ENCODE assay signal across 9 cellular contexts in the genomic region with DNA sequence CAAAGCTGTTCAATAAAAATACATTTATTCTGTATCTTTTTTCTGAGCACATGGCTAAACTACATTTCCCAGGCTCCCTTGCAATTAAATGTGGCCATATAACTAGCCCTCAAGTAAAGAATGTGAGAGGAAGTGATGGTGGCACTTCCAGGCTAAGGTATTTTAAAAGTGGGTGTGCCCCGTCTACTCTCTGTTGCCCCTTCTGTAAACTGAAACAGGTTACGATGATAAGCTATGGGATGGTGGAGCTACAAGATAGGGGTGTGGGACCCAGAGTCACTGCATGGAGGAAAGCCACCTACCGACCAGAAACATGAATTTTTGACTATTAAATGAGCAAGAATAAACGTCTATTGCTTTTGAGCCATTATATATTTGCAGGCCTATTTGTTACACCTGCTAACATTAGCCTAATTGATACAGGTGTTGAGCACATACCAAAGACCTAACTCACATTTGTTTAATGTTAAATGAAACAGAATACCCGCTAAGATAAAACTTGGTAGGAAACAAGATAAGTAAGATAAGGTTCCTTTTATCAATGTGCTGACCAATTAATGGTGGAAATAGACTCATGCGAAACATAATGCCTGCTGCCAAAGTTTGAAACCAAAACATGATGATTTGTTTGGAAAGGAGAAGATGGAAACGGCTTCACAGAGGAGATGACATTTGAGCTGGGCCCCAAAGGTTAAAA. TPM values are rescaled to one million over a fixed set of nuclear protein-coding genes. Genes with fewer than 3 reads are reported as not detected.
DNase-seq lines count a peak whose midpoint lies in the region; ATAC-seq, FAIRE-seq and TF ChIP-seq lines count a peak whose summit lies in the region.
"Had no signal": no experiment of that assay in that cellular context is flagged by ENCODE, and none has a peak within 500 bp of the region (broad histone marks: within the 10 kb centered on the region; RNA-seq: fewer than 3 reads in every experiment).

No MANE protein-coding gene starts in this region.

- BruUV-seq in K562 (replicated peaks; lab: Mats Ljungman, UMichigan): TSS peak; percentile 29

- TF ChIP-seq RAD21 in K562 (CRISPR knock-in tag; conservative IDR thresholded peaks at IDR 0.05 in 1 of 2, IDR thresholded peaks at IDR 0.05 in 1 of 2) (peak in 1 of 2 experiments; percentile 36; a peak in 2 of 4 replicates), neural cell (conservative IDR thresholded peaks at IDR 0.05) (no peak)

- in situ Hi-C loops in K562 (cut with MboI): no loop called here

- 0 out of 2 replicates have a peak, but pooled peaks cover 2% of the 10 kb centered on the region for H4K20me1 ChIP-seq in K562 (replicated peaks; ENCODE audit: control insufficient read depth, insufficient read depth, low read length)
- H4K20me1 ChIP-seq in neural cell (ENCODE audit: insufficient read depth): peaks cover 9% of the 10 kb centered on the region

- H3K9ac ChIP-seq in K562 (ENCODE audit: insufficient read depth in 1 of 2, low read depth in 2 of 2, low read length in 2 of 2): no peak overlapping the region
- H3K9ac ChIP-seq in neural cell (ENCODE audit: low read length): no peak overlapping the region

- intact Hi-C loops in K562 (cut with micrococcal nuclease): loop anchor here (5.0 kb wide), 3 partner anchors 68 to 172 kb away; no protein-coding TSS in a partner anchor

- ATAC-seq in K562: no peak

- H3K79me2 ChIP-seq in K562 (ENCODE audit: control insufficient read depth, insufficient read depth, low read length) (no peaks in the 10 kb centered on the region), neural cell (replicated peaks; ENCODE audit: insufficient read depth, low read length) (peaks cover 68% of the 10 kb centered on the region)

- peak overlapping the region; percentile 43 for H3K4me2 ChIP-seq in K562 (ENCODE audit: insufficient read depth, low read length)
- peak overlapping the region; percentile 87 for H3K4me2 ChIP-seq in neural cell (ENCODE audit: low read length)

- H3K9me2 ChIP-seq in neural cell (ENCODE audit: insufficient read depth, low read length): no peaks in the 10 kb centered on the region

- peak; percentile 29 for FAIRE-seq in K562 (lab: Jason Lieb, UNC)

- 12% methylated on average over 7 of the region's 7 CpGs for WGBS in K562 (ENCODE audit: insufficient coverage, low coverage, missing lambda C conversion rate)

- H3K27me3 ChIP-seq in K562 (ENCODE audit: control insufficient read depth in 2 of 2, insufficient read depth in 2 of 2, low read length in 2 of 2) (peaks cover 6 to 9% of the 10 kb centered on the region in 2 experiments; a peak in 4 of 5 replicates), neural cell (ENCODE audit: insufficient read depth, low read depth, low read length) (no peaks in the 10 kb centered on the region)

- TF ChIP-seq EP300 in K562 (IDR thresholded peaks at IDR 0.05; ENCODE audit: low read length) (no peak), neural cell (conservative IDR thresholded peaks at IDR 0.05; ENCODE audit: poor library complexity, severe bottlenecking) (no peak)

- no peaks in the 10 kb centered on the region for H3K9me1 ChIP-seq in K562 (ENCODE audit: control insufficient read depth, insufficient read depth, low read length)

- H3K36me3 ChIP-seq in K562 (ENCODE audit: control insufficient read depth, insufficient read depth, low read length) (no peaks in the 10 kb centered on the region), neural cell (ENCODE audit: insufficient read depth, low read length) (no peaks in the 10 kb centered on the region)

- CTCF ChIA-PET in K562 (lab: Yijun Ruan, JAX; ENCODE audit: low intra/inter-chr PET ratio): no interaction called here

- TF ChIP-seq CTCF in GM12864 (IDR thresholded peaks at IDR 0.05; ENCODE audit: low read depth, low read length, missing control alignments) (peak; percentile 26), NB4 (IDR thresholded peaks at IDR 0.05; ENCODE audit: low read depth, low read length) (no peak), K562 (IDR thresholded peaks at IDR 0.05 in 2 of 3, conservative IDR thresholded peaks at IDR 0.05 in 1 of 3; ENCODE audit: insufficient read depth in 2 of 3, low read depth in 1 of 3, low read length in 3 of 3) (peak; percentile 20 to 35 (median 25); a peak in 2 of 6 replicates), neural cell (IDR thresholded peaks at IDR 0.05; ENCODE audit: poor library complexity, severe bottlenecking) (no peak)

- peaks cover 6% of the 10 kb centered on the region for H3F3A ChIP-seq in neural cell (ENCODE audit: insufficient read depth, low read length, poor library complexity, severe bottlenecking)

- H3K9me3 ChIP-seq in K562 (replicated peaks; ENCODE audit: control insufficient read depth, insufficient read depth, low read depth, low read length) (no peaks in the 10 kb centered on the region), neural cell (ENCODE audit: low read length) (no peaks in the 10 kb centered on the region)

- DNase-seq in GM12864 (ENCODE audit: low read depth): no peak
- peak; percentile 15 for DNase-seq in NB4 (ENCODE audit: low read depth)
- DNase-seq in K562 (ENCODE audit: extremely low read depth in 1 of 4, low spot score in 3 of 4): peak; percentile 42 to 55 (median 52)
- DNase-seq in GM19240 (ENCODE audit: insufficient read length, low spot score): no peak
- no peak for DNase-seq in glomerular visceral epithelial cell (ENCODE audit: extremely low spot score)
- DNase-seq in hippocampal formation (lab: John Stamatoyannopoulos, UW): no peak
- DNase-seq in retina: no peak
- DNase-seq: H7 had no signal

- H3K4me3 ChIP-seq in GM12864 (ENCODE audit: low read depth, low read length) (no peak overlapping the region), NB4 (ENCODE audit: low read depth, low read length) (no peak overlapping the region), K562 (no peak overlapping the region), neural cell (ENCODE audit: low read length) (peak overlapping the region; percentile 85)

- POLR2A ChIA-PET in K562 (lab: Yijun Ruan, JAX): interaction anchor here (0.6 kb wide), 2 partner anchors 9 to 39 kb away, joined by 3 read pairs; no protein-coding TSS in a partner anchor

- H2AFZ ChIP-seq in K562 (ENCODE audit: low read depth, low read length): peak overlapping the region; percentile 59; the same call in 1 of the 2 replicates
- no peak overlapping the region for H2AFZ ChIP-seq in neural cell (ENCODE audit: low read depth, low read length)

- no peak for TF ChIP-seq POLR2A in NB4 (IDR thresholded peaks at IDR 0.05; ENCODE audit: extremely low read depth, insufficient read length)
- TF ChIP-seq POLR2A in K562 (conservative IDR thresholded peaks at IDR 0.05): no peak

- peaks cover 20 to 30% of the 10 kb centered on the region in 2 experiments for H3K4me1 ChIP-seq in K562 (replicated peaks in 1 of 2; ENCODE audit: control insufficient read depth in 2 of 2, insufficient read depth in 2 of 2, low read length in 2 of 2)

- H3K27ac ChIP-seq in K562 (ENCODE audit: extremely low read depth, low read depth, low read length): no peak overlapping the region
- no peak overlapping the region for H3K27ac ChIP-seq in neural cell (ENCODE audit: low read length)

TF ChIP-seq in K562, 482 proteins besides CTCF, POLR2A, EP300 and RAD21 (continues in another document):
- TF ChIP-seq POLR2B (IDR thresholded peaks at IDR 0.05; ENCODE audit: low read depth, partially characterized antibody) (no peak), ZNF217 (CRISPR knock-in tag; IDR thresholded peaks at IDR 0.05) (no peak), YY1 (IDR thresholded peaks at IDR 0.05; ENCODE audit: borderline replicate concordance in 1 of 3, control insufficient read depth in 1 of 3, extremely low read depth in 1 of 3, insufficient read depth in 3 of 3, insufficient read length in 1 of 3, insufficient replicate concordance in 2 of 3, low read depth in 1 of 3, low read length in 2 of 3) (peak in 1 of 3 experiments; percentile 32), ELF4 (CRISPR knock-in tag; IDR thresholded peaks at IDR 0.05) (no peak)

TF ChIP-seq in neural cell, 6 proteins besides CTCF, POLR2A, EP300 and RAD21 (continues in another document):
- no peak for TF ChIP-seq POLR2AphosphoS5 (IDR thresholded peaks at IDR 0.05)

RNA-seq across cellular contexts. Expression of a gene that starts 3.0 kb away (rescaled TPM):
- total RNA-seq in K562 (2011; cell fraction: chromatin; rRNA removed; ENCODE audit: low replicate concordance): 20.4 and 46.1 TPM in 2 replicates
- 7.3 and 8.3 TPM in 2 replicates for total RNA-seq in K562 (2011; cell fraction: nucleolus; rRNA removed)
- total RNA-seq in K562 (2011; cell fraction: nucleoplasm; rRNA removed): 14.1 and 17.6 TPM in 2 replicates
- total RNA-seq in K562 (2014; rRNA removed): 14.6 and 17.5 TPM in 2 replicates
- total RNA-seq in K562 (2014; rRNA removed; fragmentation: Illumina TruSeq; extraction: Trizol): 10.1 and 10.3 TPM in 2 replicates
- 6.8 and 6.9 TPM in 2 replicates for total RNA-seq in K562 (2015; rRNA removed; fragmentation: Illumina TruSeq; extraction: Trizol)
- total RNA-seq in K562 (2021): 15.7 and 19.0 TPM in 2 replicates
- polyA plus RNA-seq in K562 (2011; rRNA removed): 5.0 and 11.4 TPM in 2 replicates
- 5.9 and 12.4 TPM in 2 replicates for polyA plus RNA-seq in K562 (2011; cell fraction: cytosol; rRNA removed)
- 12.5 and 27.3 TPM in 2 replicates for polyA plus RNA-seq in K562 (2011; cell fraction: nucleus; rRNA removed)
- polyA plus RNA-seq in K562 (2012): 10.0 and 31.4 TPM in 2 replicates
- 16.3 and 22.1 TPM in 2 replicates for polyA plus RNA-seq in K562 (2014; fragmentation: Illumina TruSeq; extraction: Trizol)
- polyA plus RNA-seq in K562 (2014; fragmentation: Nextera tagmentation; extraction: Ambion mirVana): 1 to 10 TPM; 2.9 to 5.0 TPM
- 7.1 and 19.3 TPM in 2 replicates for polyA plus RNA-seq in K562 (2014; rRNA removed)
- 12.6 and 20.7 TPM in 2 replicates for polyA minus RNA-seq in K562 (2011; rRNA and poly(A)+ RNA removed)
- 14.2 and 18.1 TPM in 2 replicates for polyA minus RNA-seq in K562 (2011; cell fraction: cytosol; rRNA and poly(A)+ RNA removed)
- polyA minus RNA-seq in K562 (2011; cell fraction: nucleus; rRNA and poly(A)+ RNA removed): 13.3 and 14.9 TPM in 2 replicates
- polyA plus RNA-seq in neural cell: 277 and 306 TPM in 2 replicates
- polyA minus RNA-seq in neural cell: 309 and 355 TPM in 2 replicates

Comparison
In these comparisons a context has a peak if more than half of its experiments do, and no peak if none do; other contexts are left out.
1. DNase-seq: peak in NB4 (single experiment) and K562 (4 of 4); none in GM12864 (single experiment), GM19240 (single experiment), glomerular visceral epithelial cell (single experiment), hippocampal formation (0 of 2) and retina (single experiment).
2. CTCF ChIP-seq: peak in GM12864 (single experiment) and K562 (3 of 3); none in NB4 (single experiment) and neural cell (single experiment).